In the genomic region with DNA sequence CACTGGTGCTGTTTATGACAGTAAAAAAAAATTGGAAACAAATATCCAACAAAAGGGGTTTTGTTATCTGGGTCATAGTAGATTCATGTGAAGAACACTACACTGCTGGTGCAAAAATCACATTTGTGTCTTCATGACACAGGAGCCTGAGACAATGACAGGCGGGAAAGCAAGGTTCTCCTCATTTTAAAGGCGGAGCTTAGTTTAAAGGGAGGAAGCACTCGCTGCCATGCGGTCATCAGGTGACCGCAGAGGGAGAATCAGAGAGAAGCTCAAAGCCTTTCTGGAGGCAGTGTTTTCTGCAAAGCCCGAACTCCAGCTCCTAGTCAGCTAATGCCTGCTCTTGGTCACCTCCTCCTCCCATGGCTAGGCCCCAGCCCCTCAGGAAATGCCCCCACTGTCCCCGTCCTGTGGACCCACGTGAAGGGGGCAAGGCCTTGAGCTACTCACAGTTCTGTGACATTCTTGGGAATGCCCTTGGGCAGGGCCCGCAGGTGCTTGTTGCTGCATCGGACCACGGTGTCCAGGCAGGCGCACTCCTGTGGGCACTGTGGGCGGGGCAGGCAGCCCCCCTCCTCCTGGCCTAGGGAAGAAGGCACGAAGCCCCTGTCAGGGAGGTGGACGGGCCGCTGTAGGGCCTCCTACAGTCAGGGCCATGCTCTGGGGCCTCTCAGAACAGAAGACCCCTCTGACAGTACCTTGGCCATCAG, we compare ENCODE assay signal across 1 cellular context.
A peak's percentile ranks its signal among the peaks of the same experiment; 100 is the strongest.
TF ChIP-seq lines count a peak whose summit lies in the region.

No MANE protein-coding gene starts in this region.

TF ChIP-seq in HepG2, 621 proteins besides CTCF, POLR2A, EP300 and RAD21:
- TF ChIP-seq, protein P1, sequence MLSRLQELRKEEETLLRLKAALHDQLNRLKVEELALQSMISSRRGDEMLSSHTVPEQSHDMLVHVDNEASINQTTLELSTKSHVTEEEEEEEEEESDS (CRISPR knock-in tag; IDR thresholded peaks at IDR 0.05; ENCODE audit: borderline replicate concordance), result no peak
- TF ChIP-seq, protein P2, sequence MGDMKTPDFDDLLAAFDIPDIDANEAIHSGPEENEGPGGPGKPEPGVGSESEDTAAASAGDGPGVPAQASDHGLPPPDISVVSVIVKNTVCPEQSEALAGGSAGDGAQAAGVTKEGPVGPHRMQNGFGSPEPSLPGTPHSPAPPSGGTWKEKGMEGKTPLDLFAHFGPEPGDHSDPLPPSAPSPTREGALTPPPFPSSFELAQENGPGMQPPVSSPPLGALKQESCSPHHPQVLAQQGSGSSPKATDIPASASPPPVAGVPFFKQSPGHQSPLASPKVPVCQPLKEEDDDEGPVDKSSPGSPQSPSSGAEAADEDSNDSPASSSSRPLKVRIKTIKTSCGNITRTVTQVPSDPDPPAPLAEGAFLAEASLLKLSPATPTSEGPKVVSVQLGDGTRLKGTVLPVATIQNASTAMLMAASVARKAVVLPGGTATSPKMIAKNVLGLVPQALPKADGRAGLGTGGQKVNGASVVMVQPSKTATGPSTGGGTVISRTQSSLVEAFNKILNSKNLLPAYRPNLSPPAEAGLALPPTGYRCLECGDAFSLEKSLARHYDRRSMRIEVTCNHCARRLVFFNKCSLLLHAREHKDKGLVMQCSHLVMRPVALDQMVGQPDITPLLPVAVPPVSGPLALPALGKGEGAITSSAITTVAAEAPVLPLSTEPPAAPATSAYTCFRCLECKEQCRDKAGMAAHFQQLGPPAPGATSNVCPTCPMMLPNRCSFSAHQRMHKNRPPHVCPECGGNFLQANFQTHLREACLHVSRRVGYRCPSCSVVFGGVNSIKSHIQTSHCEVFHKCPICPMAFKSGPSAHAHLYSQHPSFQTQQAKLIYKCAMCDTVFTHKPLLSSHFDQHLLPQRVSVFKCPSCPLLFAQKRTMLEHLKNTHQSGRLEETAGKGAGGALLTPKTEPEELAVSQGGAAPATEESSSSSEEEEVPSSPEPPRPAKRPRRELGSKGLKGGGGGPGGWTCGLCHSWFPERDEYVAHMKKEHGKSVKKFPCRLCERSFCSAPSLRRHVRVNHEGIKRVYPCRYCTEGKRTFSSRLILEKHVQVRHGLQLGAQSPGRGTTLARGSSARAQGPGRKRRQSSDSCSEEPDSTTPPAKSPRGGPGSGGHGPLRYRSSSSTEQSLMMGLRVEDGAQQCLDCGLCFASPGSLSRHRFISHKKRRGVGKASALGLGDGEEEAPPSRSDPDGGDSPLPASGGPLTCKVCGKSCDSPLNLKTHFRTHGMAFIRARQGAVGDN (CRISPR knock-in tag; IDR thresholded peaks at IDR 0.05), result peak; percentile 30; the same call in 1 of the 2 replicates
